ENCODE assay signal across 19 cellular contexts in the genomic region with DNA sequence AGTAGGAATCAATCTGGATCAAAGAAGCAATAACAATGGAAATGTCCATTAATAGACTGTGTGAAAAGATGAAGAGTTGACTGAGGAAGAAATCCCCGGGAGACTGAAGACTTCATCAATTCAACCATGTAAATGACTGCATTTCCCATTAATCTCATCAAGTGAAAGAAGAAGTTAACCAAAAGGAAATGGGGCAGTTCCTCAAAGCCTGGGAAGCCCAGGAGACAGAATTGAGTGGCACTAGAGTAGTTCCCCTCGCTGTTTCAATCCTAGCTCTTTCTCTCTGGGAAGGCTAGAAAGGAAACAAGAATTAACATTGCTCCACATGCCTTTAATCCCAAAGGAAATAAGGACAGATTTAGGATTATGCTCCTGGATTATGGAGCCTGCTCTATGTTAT. TPM values are rescaled to one million over a fixed set of nuclear protein-coding genes. Genes with fewer than 3 reads are reported as not detected.
"Had no signal": no experiment of that assay in that cellular context is flagged by ENCODE, and none has a peak within 500 bp of the region (broad histone marks: within the 10 kb centered on the region; RNA-seq: fewer than 3 reads in every experiment).

No MANE protein-coding gene starts in this region.

- H3K27me3 ChIP-seq: thyroid gland, uterus had no signal

- H3K27me3 Mint-ChIP-seq: brain, naive B cell had no signal

- DNase-seq: activated CD4-positive, alpha-beta T cell treated with anti-CD3 and anti-CD28 coated beads, Interleukin-2, amount 50 U/mL, for 48 hours; activated CD4-positive, CD25-positive, alpha-beta regulatory T cell treated with anti-CD3 and anti-CD28 coated beads, Interleukin-2, amount 50 U/mL, for 72 hours; activated CD8-positive, alpha-beta memory T cell treated with anti-CD3 and anti-CD28 coated beads, Interleukin-2, amount 10 ng/mL, durations not matched to agents 7 days and 5 days; activated gamma-delta T cell; activated T-cell treated with anti-CD3 and anti-CD28 coated beads, Interleukin-2, amount 50 U/mL, for 4 hours; amygdala; dermis blood vessel endothelial cell; hypothalamus; naive B cell; right cardiac atrium; thyroid gland; uterus had no signal

- H3K4me1 ChIP-seq: thyroid gland, uterus had no signal

- H3K4me1 Mint-ChIP-seq: activated CD8-positive, alpha-beta memory T cell treated with anti-CD3 and anti-CD28 coated beads, Interleukin-2, amount 10 ng/mL, durations not matched to agents 7 days and 5 days; stimulated activated effector memory CD8-positive, alpha-beta T cell treated with anti-CD3 and anti-CD28 coated beads, Interleukin-12 subunit alpha, Interleukin-12 subunit beta, amount 100 ng/mL, for 72 hours had no signal

- H3K27ac Mint-ChIP-seq: activated CD8-positive, alpha-beta memory T cell treated with anti-CD3 and anti-CD28 coated beads, Interleukin-2, amount 10 ng/mL, durations not matched to agents 7 days and 5 days; activated naive CD8-positive, alpha-beta T cell; brain; stimulated activated effector memory CD8-positive, alpha-beta T cell treated with anti-CD3 and anti-CD28 coated beads, Interleukin-12 subunit alpha, Interleukin-12 subunit beta, amount 100 ng/mL, for 72 hours had no signal

- ATAC-seq: activated CD8-positive, alpha-beta memory T cell treated with anti-CD3 and anti-CD28 coated beads, Interleukin-2, amount 10 ng/mL, durations not matched to agents 7 days and 5 days; activated T-cell treated with anti-CD3 and anti-CD28 coated beads, Interleukin-2, amount 50 U/mL, for 4 hours; right cardiac atrium; stimulated activated effector memory CD8-positive, alpha-beta T cell treated with anti-CD3 and anti-CD28 coated beads, Interleukin-12 subunit alpha, Interleukin-12 subunit beta, amount 100 ng/mL, for 72 hours had no signal

- H3K4me3 Mint-ChIP-seq: activated CD8-positive, alpha-beta memory T cell treated with anti-CD3 and anti-CD28 coated beads, Interleukin-2, amount 10 ng/mL, durations not matched to agents 7 days and 5 days; activated naive CD8-positive, alpha-beta T cell; activated T-cell treated with anti-CD3 and anti-CD28 coated beads, Interleukin-2, amount 50 U/mL, for 4 hours; brain; stimulated activated effector memory CD8-positive, alpha-beta T cell treated with anti-CD3 and anti-CD28 coated beads, Interleukin-12 subunit alpha, Interleukin-12 subunit beta, amount 100 ng/mL, for 72 hours had no signal

- H3K36me3 Mint-ChIP-seq: activated CD8-positive, alpha-beta memory T cell treated with anti-CD3 and anti-CD28 coated beads, Interleukin-2, amount 10 ng/mL, durations not matched to agents 7 days and 5 days; activated naive CD8-positive, alpha-beta T cell; brain; naive B cell; stimulated activated effector memory CD8-positive, alpha-beta T cell treated with anti-CD3 and anti-CD28 coated beads, Interleukin-12 subunit alpha, Interleukin-12 subunit beta, amount 100 ng/mL, for 72 hours had no signal

- H3K27ac ChIP-seq: thyroid gland, uterus had no signal

- H3K9me3 Mint-ChIP-seq: activated T-cell treated with anti-CD3 and anti-CD28 coated beads, Interleukin-2, amount 50 U/mL, for 4 hours; brain; naive B cell; stimulated activated effector memory CD8-positive, alpha-beta T cell treated with anti-CD3 and anti-CD28 coated beads, Interleukin-12 subunit alpha, Interleukin-12 subunit beta, amount 100 ng/mL, for 72 hours had no signal

RNA-seq across cellular contexts. Expression of gene OR6V1, which starts 4.8 kb away (rescaled TPM):
- total RNA-seq: activated CD8-positive, alpha-beta memory T cell treated with anti-CD3 and anti-CD28 coated beads, Interleukin-2, amount 10 ng/mL, durations not matched to agents 7 days and 5 days; activated T-cell treated with anti-CD3 and anti-CD28 coated beads, Interleukin-2, amount 50 U/mL, for 4 hours; dermis blood vessel endothelial cell; lung; posterior vena cava; right cardiac atrium; smooth muscle cell; thyroid gland; uterus had no signal
- polyA plus RNA-seq: esophagus, lung, right cardiac atrium, smooth muscle cell had no signal

RNA-seq across cellular contexts. Expression of gene OR9A2, which starts 20.4 kb away (rescaled TPM):
- total RNA-seq: activated CD8-positive, alpha-beta memory T cell treated with anti-CD3 and anti-CD28 coated beads, Interleukin-2, amount 10 ng/mL, durations not matched to agents 7 days and 5 days; activated T-cell treated with anti-CD3 and anti-CD28 coated beads, Interleukin-2, amount 50 U/mL, for 4 hours; dermis blood vessel endothelial cell; posterior vena cava; right cardiac atrium had no signal
- polyA plus RNA-seq: esophagus, lung, right cardiac atrium, smooth muscle cell had no signal
